ENCODE assay signal across 2 cellular contexts in the genomic region with DNA sequence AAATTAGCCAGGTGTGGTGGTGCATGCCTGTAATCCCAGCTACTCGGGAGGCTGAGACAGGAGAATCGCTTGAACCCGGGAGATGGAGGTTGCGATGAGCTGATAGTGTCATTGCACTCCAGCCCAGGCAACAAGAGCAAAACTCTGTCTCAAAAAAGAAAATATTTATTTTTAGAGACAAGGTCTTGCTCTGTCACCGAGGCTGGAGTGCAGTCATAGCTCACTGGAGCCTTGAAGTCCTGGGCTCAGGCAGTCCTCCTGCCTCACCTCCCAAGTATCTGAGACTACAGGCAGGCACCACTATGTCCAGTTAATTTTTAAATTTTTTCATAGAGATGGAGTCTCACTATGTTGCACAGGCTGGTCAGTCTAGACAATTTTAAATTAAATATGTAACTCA.
TF ChIP-seq lines count a peak whose summit lies in the region.

No MANE protein-coding gene starts in this region.

TF ChIP-seq in HepG2, 621 proteins besides CTCF, POLR2A, EP300 and RAD21:
- TF ChIP-seq POLR2AphosphoS5 (IDR thresholded peaks at IDR 0.05; ENCODE audit: low read depth, low read length) (no peak), NAIF1 (CRISPR knock-in tag; IDR thresholded peaks at IDR 0.05; ENCODE audit: borderline replicate concordance) (no peak), MAF1 (CRISPR knock-in tag; IDR thresholded peaks at IDR 0.05; ENCODE audit: borderline replicate concordance) (no peak), ZZZ3 (CRISPR knock-in tag; IDR thresholded peaks at IDR 0.05; ENCODE audit: borderline replicate concordance) (no peak), KLF6 (CRISPR knock-in tag; IDR thresholded peaks at IDR 0.05) (no peak), ISX (CRISPR knock-in tag; conservative IDR thresholded peaks at IDR 0.05) (no peak), ELF1 (CRISPR knock-in tag; IDR thresholded peaks at IDR 0.05) (no peak), TMF1 (CRISPR knock-in tag; IDR thresholded peaks at IDR 0.05; ENCODE audit: low read depth) (no peak), ZNF816 (CRISPR knock-in tag; IDR thresholded peaks at IDR 0.05; ENCODE audit: borderline replicate concordance) (no peak), CCDC6 (CRISPR knock-in tag; IDR thresholded peaks at IDR 0.05) (no peak), ZNF232 (CRISPR knock-in tag; IDR thresholded peaks at IDR 0.05; ENCODE audit: borderline replicate concordance) (no peak), GFI1 (CRISPR knock-in tag; IDR thresholded peaks at IDR 0.05; ENCODE audit: borderline replicate concordance) (no peak), HNF4A (CRISPR knock-in tag; IDR thresholded peaks at IDR 0.05) (no peak), KLF12 (CRISPR knock-in tag; IDR thresholded peaks at IDR 0.05; ENCODE audit: borderline replicate concordance) (no peak)
- TF ChIP-seq, protein P1, sequence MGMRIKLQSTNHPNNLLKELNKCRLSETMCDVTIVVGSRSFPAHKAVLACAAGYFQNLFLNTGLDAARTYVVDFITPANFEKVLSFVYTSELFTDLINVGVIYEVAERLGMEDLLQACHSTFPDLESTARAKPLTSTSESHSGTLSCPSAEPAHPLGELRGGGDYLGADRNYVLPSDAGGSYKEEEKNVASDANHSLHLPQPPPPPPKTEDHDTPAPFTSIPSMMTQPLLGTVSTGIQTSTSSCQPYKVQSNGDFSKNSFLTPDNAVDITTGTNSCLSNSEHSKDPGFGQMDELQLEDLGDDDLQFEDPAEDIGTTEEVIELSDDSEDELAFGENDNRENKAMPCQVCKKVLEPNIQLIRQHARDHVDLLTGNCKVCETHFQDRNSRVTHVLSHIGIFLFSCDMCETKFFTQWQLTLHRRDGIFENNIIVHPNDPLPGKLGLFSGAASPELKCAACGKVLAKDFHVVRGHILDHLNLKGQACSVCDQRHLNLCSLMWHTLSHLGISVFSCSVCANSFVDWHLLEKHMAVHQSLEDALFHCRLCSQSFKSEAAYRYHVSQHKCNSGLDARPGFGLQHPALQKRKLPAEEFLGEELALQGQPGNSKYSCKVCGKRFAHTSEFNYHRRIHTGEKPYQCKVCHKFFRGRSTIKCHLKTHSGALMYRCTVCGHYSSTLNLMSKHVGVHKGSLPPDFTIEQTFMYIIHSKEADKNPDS (CRISPR knock-in tag; IDR thresholded peaks at IDR 0.05): no peak
- TF ChIP-seq, protein P2, sequence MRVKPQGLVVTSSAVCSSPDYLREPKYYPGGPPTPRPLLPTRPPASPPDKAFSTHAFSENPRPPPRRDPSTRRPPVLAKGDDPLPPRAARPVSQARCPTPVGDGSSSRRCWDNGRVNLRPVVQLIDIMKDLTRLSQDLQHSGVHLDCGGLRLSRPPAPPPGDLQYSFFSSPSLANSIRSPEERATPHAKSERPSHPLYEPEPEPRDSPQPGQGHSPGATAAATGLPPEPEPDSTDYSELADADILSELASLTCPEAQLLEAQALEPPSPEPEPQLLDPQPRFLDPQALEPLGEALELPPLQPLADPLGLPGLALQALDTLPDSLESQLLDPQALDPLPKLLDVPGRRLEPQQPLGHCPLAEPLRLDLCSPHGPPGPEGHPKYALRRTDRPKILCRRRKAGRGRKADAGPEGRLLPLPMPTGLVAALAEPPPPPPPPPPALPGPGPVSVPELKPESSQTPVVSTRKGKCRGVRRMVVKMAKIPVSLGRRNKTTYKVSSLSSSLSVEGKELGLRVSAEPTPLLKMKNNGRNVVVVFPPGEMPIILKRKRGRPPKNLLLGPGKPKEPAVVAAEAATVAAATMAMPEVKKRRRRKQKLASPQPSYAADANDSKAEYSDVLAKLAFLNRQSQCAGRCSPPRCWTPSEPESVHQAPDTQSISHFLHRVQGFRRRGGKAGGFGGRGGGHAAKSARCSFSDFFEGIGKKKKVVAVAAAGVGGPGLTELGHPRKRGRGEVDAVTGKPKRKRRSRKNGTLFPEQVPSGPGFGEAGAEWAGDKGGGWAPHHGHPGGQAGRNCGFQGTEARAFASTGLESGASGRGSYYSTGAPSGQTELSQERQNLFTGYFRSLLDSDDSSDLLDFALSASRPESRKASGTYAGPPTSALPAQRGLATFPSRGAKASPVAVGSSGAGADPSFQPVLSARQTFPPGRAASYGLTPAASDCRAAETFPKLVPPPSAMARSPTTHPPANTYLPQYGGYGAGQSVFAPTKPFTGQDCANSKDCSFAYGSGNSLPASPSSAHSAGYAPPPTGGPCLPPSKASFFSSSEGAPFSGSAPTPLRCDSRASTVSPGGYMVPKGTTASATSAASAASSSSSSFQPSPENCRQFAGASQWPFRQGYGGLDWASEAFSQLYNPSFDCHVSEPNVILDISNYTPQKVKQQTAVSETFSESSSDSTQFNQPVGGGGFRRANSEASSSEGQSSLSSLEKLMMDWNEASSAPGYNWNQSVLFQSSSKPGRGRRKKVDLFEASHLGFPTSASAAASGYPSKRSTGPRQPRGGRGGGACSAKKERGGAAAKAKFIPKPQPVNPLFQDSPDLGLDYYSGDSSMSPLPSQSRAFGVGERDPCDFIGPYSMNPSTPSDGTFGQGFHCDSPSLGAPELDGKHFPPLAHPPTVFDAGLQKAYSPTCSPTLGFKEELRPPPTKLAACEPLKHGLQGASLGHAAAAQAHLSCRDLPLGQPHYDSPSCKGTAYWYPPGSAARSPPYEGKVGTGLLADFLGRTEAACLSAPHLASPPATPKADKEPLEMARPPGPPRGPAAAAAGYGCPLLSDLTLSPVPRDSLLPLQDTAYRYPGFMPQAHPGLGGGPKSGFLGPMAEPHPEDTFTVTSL (CRISPR knock-in tag; IDR thresholded peaks at IDR 0.05; ENCODE audit: borderline replicate concordance): no peak

TF ChIP-seq in A549, 52 proteins besides CTCF, POLR2A, EP300 and RAD21:
- TF ChIP-seq, protein P3, sequence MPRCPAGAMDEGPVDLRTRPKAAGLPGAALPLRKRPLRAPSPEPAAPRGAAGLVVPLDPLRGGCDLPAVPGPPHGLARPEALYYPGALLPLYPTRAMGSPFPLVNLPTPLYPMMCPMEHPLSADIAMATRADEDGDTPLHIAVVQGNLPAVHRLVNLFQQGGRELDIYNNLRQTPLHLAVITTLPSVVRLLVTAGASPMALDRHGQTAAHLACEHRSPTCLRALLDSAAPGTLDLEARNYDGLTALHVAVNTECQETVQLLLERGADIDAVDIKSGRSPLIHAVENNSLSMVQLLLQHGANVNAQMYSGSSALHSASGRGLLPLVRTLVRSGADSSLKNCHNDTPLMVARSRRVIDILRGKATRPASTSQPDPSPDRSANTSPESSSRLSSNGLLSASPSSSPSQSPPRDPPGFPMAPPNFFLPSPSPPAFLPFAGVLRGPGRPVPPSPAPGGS (IDR thresholded peaks at IDR 0.05): no peak
- TF ChIP-seq KDM5A (IDR thresholded peaks at IDR 0.05) (no peak), ESRRA (IDR thresholded peaks at IDR 0.05; ENCODE audit: borderline replicate concordance, low read length) (no peak), ZC3H11A (IDR thresholded peaks at IDR 0.05) (peak; percentile 46; the same call in 1 of the 2 replicates)
